Comparison of ENCODE assay signal across 1 cellular context in the genomic region with DNA sequence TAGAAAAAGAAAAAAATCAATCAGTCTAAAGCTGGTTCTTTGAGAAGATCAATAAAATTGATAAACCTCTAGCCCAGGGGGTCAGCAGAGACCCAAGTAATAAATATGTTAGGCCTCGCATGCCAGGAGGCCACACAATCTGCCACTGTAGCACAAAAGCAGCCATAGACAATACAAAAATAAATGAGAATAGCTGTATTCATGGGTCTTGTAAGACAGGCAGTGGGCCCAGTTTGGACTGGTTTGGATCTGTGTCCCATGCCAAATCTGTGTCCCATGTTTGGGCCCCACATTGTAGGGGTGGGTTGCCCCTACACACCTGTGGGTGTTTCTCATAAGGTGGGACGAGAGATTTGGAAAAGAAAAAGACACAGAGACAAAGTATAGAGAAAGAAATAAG.
TF ChIP-seq lines count a peak whose summit lies in the region.

No MANE protein-coding gene starts in this region.

TF ChIP-seq in GM23338, 12 proteins besides CTCF, POLR2A, EP300 and RAD21 (continued from another document):
- TF ChIP-seq, protein P1, sequence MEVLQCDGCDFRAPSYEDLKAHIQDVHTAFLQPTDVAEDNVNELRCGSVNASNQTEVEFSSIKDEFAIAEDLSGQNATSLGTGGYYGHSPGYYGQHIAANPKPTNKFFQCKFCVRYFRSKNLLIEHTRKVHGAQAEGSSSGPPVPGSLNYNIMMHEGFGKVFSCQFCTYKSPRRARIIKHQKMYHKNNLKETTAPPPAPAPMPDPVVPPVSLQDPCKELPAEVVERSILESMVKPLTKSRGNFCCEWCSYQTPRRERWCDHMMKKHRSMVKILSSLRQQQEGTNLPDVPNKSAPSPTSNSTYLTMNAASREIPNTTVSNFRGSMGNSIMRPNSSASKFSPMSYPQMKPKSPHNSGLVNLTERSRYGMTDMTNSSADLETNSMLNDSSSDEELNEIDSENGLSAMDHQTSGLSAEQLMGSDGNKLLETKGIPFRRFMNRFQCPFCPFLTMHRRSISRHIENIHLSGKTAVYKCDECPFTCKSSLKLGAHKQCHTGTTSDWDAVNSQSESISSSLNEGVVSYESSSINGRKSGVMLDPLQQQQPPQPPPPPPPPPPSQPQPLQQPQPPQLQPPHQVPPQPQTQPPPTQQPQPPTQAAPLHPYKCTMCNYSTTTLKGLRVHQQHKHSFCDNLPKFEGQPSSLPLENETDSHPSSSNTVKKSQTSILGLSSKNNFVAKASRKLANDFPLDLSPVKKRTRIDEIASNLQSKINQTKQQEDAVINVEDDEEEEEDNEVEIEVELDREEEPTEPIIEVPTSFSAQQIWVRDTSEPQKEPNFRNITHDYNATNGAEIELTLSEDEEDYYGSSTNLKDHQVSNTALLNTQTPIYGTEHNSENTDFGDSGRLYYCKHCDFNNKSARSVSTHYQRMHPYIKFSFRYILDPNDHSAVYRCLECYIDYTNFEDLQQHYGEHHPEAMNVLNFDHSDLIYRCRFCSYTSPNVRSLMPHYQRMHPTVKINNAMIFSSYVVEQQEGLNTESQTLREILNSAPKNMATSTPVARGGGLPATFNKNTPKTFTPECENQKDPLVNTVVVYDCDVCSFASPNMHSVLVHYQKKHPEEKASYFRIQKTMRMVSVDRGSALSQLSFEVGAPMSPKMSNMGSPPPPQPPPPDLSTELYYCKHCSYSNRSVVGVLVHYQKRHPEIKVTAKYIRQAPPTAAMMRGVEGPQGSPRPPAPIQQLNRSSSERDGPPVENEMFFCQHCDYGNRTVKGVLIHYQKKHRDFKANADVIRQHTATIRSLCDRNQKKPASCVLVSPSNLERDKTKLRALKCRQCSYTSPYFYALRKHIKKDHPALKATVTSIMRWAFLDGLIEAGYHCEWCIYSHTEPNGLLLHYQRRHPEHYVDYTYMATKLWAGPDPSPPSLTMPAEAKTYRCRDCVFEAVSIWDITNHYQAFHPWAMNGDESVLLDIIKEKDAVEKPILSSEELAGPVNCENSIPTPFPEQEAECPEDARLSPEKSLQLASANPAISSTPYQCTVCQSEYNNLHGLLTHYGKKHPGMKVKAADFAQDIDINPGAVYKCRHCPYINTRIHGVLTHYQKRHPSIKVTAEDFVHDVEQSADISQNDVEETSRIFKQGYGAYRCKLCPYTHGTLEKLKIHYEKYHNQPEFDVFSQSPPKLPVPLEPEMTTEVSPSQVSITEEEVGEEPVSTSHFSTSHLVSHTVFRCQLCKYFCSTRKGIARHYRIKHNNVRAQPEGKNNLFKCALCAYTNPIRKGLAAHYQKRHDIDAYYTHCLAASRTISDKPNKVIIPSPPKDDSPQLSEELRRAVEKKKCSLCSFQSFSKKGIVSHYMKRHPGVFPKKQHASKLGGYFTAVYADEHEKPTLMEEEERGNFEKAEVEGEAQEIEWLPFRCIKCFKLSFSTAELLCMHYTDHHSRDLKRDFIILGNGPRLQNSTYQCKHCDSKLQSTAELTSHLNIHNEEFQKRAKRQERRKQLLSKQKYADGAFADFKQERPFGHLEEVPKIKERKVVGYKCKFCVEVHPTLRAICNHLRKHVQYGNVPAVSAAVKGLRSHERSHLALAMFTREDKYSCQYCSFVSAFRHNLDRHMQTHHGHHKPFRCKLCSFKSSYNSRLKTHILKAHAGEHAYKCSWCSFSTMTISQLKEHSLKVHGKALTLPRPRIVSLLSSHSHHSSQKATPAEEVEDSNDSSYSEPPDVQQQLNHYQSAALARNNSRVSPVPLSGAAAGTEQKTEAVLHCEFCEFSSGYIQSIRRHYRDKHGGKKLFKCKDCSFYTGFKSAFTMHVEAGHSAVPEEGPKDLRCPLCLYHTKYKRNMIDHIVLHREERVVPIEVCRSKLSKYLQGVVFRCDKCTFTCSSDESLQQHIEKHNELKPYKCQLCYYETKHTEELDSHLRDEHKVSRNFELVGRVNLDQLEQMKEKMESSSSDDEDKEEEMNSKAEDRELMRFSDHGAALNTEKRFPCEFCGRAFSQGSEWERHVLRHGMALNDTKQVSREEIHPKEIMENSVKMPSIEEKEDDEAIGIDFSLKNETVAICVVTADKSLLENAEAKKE (CRISPR knock-in tag; IDR thresholded peaks at IDR 0.05), result no peak
- TF ChIP-seq ZNF114 (CRISPR knock-in tag; IDR thresholded peaks at IDR 0.05) (no peak), CREB1 (CRISPR knock-in tag; IDR thresholded peaks at IDR 0.05; ENCODE audit: low read depth) (no peak), POLR2AphosphoS5 (IDR thresholded peaks at IDR 0.05; ENCODE audit: low read depth) (no peak)
